ENCODE assay signal across 1 cellular context in the genomic region with DNA sequence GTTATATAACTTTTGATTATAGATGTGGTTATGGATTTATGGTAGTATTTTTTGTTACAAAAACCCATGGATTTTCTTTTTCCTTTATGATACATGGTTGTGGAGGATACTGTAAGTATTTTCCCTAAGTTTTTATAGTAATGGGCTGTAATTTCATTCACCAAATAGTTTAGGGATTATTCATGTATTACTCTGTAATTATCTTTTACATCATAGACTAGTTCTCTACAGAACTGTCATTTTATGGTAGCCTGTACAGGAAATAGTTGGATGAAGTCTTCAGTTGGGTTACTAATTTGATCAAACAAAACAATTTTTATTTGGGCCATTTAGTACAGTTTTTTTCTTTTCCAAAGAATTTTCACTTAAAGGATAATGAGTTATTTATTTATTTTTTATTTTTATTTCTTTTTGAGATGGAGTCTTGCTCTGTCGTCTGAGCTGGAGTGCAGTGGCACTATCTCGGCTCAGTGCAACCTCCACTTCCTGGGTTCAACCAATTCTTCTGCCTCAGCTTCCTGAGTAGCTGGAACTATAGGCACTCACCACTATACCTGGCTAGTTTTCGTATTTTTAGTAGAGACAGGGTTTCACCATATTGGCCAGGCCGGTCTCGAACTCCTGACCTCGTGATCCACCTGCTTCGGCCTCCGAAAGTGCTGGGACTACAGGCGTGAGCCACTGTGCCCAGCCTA.
TF ChIP-seq lines count a peak whose summit lies in the region.

No MANE protein-coding gene starts in this region.

TF ChIP-seq in IMR-90, 13 proteins besides CTCF, POLR2A, EP300 and RAD21:
- no peak for TF ChIP-seq MAZ (IDR thresholded peaks at IDR 0.05; ENCODE audit: borderline replicate concordance, low read depth, low read length)
- no peak for TF ChIP-seq MXI1 (IDR thresholded peaks at IDR 0.05; ENCODE audit: borderline replicate concordance, low read depth, low read length)
- no peak for TF ChIP-seq CEBPB (IDR thresholded peaks at IDR 0.05; ENCODE audit: low read depth, low read length)
- no peak for TF ChIP-seq RCOR1 (IDR thresholded peaks at IDR 0.05; ENCODE audit: insufficient replicate concordance, low read length)
- TF ChIP-seq SMC3 (IDR thresholded peaks at IDR 0.05; ENCODE audit: low read depth, low read length) = no peak
- TF ChIP-seq MAFK (IDR thresholded peaks at IDR 0.05; ENCODE audit: low read depth, low read length) = no peak
- no peak for TF ChIP-seq BHLHE40 (IDR thresholded peaks at IDR 0.05; ENCODE audit: low read depth, low read length)
